ENCODE assay signal across 10 cellular contexts in the genomic region with DNA sequence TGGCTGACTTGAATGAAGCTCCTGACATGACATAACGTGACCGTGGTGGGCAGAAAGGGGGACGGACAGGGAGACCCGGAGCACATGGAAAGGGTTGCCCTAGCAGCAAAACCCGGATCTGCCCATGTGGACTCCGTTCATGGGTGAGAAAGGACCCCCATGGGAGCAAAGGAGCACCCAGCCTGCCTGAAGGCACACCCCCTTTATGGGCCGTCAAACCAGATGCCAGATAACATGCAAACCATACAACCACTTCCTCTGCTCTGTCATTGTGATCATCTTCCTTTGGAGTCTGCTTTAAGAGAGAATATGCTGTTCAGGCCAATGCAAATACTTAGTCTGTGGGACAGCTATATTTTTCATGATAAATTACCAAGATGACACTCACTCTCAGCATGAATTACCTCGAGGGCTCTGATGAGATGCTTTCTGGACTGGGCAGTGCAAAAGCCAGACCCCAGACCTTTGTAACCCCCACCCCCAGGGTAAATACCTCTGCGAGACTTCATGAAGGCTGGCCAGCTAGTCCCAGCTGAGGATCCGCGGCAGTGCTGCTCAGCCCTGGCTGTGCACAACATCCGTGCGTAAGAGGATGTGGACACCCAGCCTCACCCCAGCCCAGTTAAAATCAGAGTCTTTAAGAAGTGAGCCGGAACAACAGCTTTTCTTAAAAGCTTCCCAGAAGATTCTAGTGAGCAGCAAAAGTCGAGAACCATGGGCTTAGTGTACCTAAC.
DNase-seq lines count a peak whose midpoint lies in the region; ATAC-seq lines count a peak whose summit lies in the region.
"Had no signal": no experiment of that assay in that cellular context is flagged by ENCODE, and none has a peak within 500 bp of the region (broad histone marks: within the 10 kb centered on the region; RNA-seq: fewer than 3 reads in every experiment).

No MANE protein-coding gene starts in this region.

- peaks cover 7% of the 10 kb centered on the region for H3K4me1 ChIP-seq in CD4-positive, CD25-positive, alpha-beta regulatory T cell (ENCODE audit: control insufficient read depth, insufficient read depth, low read length, poor library complexity, severe bottlenecking)

- no peaks in the 10 kb centered on the region for H3K9me3 ChIP-seq in CD4-positive, CD25-positive, alpha-beta regulatory T cell (ENCODE audit: control insufficient read depth in 2 of 2, low read length in 2 of 2)

- H3K36me3 Mint-ChIP-seq in CD4-positive, CD25-positive, alpha-beta regulatory T cell: peaks cover 3% of the 10 kb centered on the region
- H3K36me3 Mint-ChIP-seq in activated naive CD8-positive, alpha-beta T cell: no peaks in the 10 kb centered on the region
- H3K36me3 Mint-ChIP-seq: CD14-positive monocyte had no signal

- H3K4me3 ChIP-seq in CD4-positive, CD25-positive, alpha-beta regulatory T cell (ENCODE audit: low read depth, low read length): no peak overlapping the region

- peaks cover 0 to 9% (median 5%) of the 10 kb centered on the region in 4 donors for H3K4me1 Mint-ChIP-seq in CD4-positive, CD25-positive, alpha-beta regulatory T cell
- peaks cover 28% of the 10 kb centered on the region for H3K4me1 Mint-ChIP-seq in activated naive CD8-positive, alpha-beta T cell (ENCODE audit: low read depth)
- H3K4me1 Mint-ChIP-seq: CD14-positive monocyte had no signal

- no peaks in the 10 kb centered on the region for H3K27me3 ChIP-seq in CD4-positive, CD25-positive, alpha-beta regulatory T cell (ENCODE audit: control insufficient read depth, insufficient read depth, low read length)

- H3K27ac Mint-ChIP-seq in CD4-positive, CD25-positive, alpha-beta regulatory T cell: no peak overlapping the region
- peak overlapping the region; percentile 58 for H3K27ac Mint-ChIP-seq in activated naive CD8-positive, alpha-beta T cell
- H3K27ac Mint-ChIP-seq: activated naive CD4-positive, alpha-beta T cell treated with anti-CD3 and anti-CD28 coated beads, Interleukin-2, amount 50 U/mL, for 24 hours had no signal

- ATAC-seq in CD4-positive, CD25-positive, alpha-beta regulatory T cell (ENCODE audit: low read depth in 2 of 2): peak; percentile 55 to 61
- peak; percentile 43 for ATAC-seq in GM18909 (IDR thresholded peaks at IDR 0.05; ENCODE audit: poor library complexity, unreplicated experiment)
- ATAC-seq in HG03378 (IDR thresholded peaks at IDR 0.05; ENCODE audit: unreplicated experiment): peak; percentile 77
- ATAC-seq in HG03457 (IDR thresholded peaks at IDR 0.05; ENCODE audit: unreplicated experiment): no peak
- ATAC-seq in GM21447 (IDR thresholded peaks at IDR 0.05; ENCODE audit: unreplicated experiment): no peak

- H3K4me3 Mint-ChIP-seq in CD4-positive, CD25-positive, alpha-beta regulatory T cell: no peak overlapping the region
- H3K4me3 Mint-ChIP-seq in activated naive CD8-positive, alpha-beta T cell: peak overlapping the region; percentile 22
- H3K4me3 Mint-ChIP-seq: activated naive CD4-positive, alpha-beta T cell treated with anti-CD3 and anti-CD28 coated beads, Interleukin-2, amount 50 U/mL, for 24 hours; CD14-positive monocyte had no signal

- no peaks in the 10 kb centered on the region for H3K36me3 ChIP-seq in CD4-positive, CD25-positive, alpha-beta regulatory T cell (ENCODE audit: control insufficient read depth, insufficient read depth, low read length)

- H3K27me3 Mint-ChIP-seq in CD4-positive, CD25-positive, alpha-beta regulatory T cell: no peaks in the 10 kb centered on the region
- no peaks in the 10 kb centered on the region for H3K27me3 Mint-ChIP-seq in activated naive CD8-positive, alpha-beta T cell
- H3K27me3 Mint-ChIP-seq: activated naive CD4-positive, alpha-beta T cell treated with anti-CD3 and anti-CD28 coated beads, Interleukin-2, amount 50 U/mL, for 24 hours had no signal

- no peak overlapping the region for H3K27ac ChIP-seq in CD4-positive, CD25-positive, alpha-beta regulatory T cell (ENCODE audit: insufficient read depth, low read length, poor library complexity, severe bottlenecking)

- no peaks in the 10 kb centered on the region for H3K9me3 Mint-ChIP-seq in CD4-positive, CD25-positive, alpha-beta regulatory T cell
- no peaks in the 10 kb centered on the region for H3K9me3 Mint-ChIP-seq in activated naive CD8-positive, alpha-beta T cell (ENCODE audit: low read depth)
- H3K9me3 Mint-ChIP-seq: activated naive CD4-positive, alpha-beta T cell treated with anti-CD3 and anti-CD28 coated beads, Interleukin-2, amount 50 U/mL, for 24 hours had no signal

- DNase-seq in CD4-positive, CD25-positive, alpha-beta regulatory T cell: peak in 2 of 3 donors; percentile 15 to 65
- DNase-seq in DMS114 treated with DMSO at 0.1 percent for 48 hours (lab: John Stamatoyannopoulos, UW; ENCODE audit: unreplicated experiment): no peak
- no peak for DNase-seq in cerebellar nuclear complex (lab: John Stamatoyannopoulos, UW)

Comparison
In these comparisons a context has a peak if more than half of its experiments do, and no peak if none do; other contexts are left out.
1. ATAC-seq: peak in CD4-positive, CD25-positive, alpha-beta regulatory T cell (2 of 2), GM18909 (single experiment) and HG03378 (single experiment); none in HG03457 (single experiment) and GM21447 (single experiment).
2. DNase-seq: peak in CD4-positive, CD25-positive, alpha-beta regulatory T cell (2 of 3); none in DMS114 treated with DMSO at 0.1 percent for 48 hours (single experiment) and cerebellar nuclear complex (0 of 2).